ENCODE assay signal across 2 cellular contexts in genomic region chr1:112624443-112624842, GRCh38.
TF ChIP-seq lines count a peak whose summit lies in the region.

No MANE protein-coding gene starts in this region.

TF ChIP-seq in HEK293, 187 proteins besides CTCF, POLR2A, EP300 and RAD21:
- TF ChIP-seq ATF2 (tag by site-specific recombination; IDR thresholded peaks at IDR 0.05; ENCODE audit: low read depth) (peak; percentile 80), ZNF362 (tag by site-specific recombination; IDR thresholded peaks at IDR 0.05) (peak; percentile 60; the same call in 1 of the 2 replicates), PRDM1 (tag by site-specific recombination; IDR thresholded peaks at IDR 0.05) (0 out of 2 replicates have a peak, but pooled peaks have one; percentile 27), ZNF629 (tag by site-specific recombination; IDR thresholded peaks at IDR 0.05) (0 out of 2 replicates have a peak, but pooled peaks have one; percentile 40)

TF ChIP-seq in GM12878, 131 proteins besides CTCF, POLR2A, EP300 and RAD21:
- TF ChIP-seq ZNF384 (IDR thresholded peaks at IDR 0.05; ENCODE audit: borderline replicate concordance, low read depth, low read length) = peak; percentile 46; the same call in 1 of the 2 replicates
- TF ChIP-seq ATF7 (IDR thresholded peaks at IDR 0.05; ENCODE audit: low read depth) = peak; percentile 95
- TF ChIP-seq MLLT1 (IDR thresholded peaks at IDR 0.05) = 0 out of 2 replicates have a peak, but pooled peaks have one; percentile 14
- 0 out of 2 replicates have a peak, but pooled peaks have one; percentile 20 for TF ChIP-seq NFIC (IDR thresholded peaks at IDR 0.05; ENCODE audit: low read depth, low read length)
- peak; percentile 11; the same call in 1 of the 2 replicates for TF ChIP-seq RUNX3 (IDR thresholded peaks at IDR 0.05; ENCODE audit: low read length)
- TF ChIP-seq NBN (IDR thresholded peaks at IDR 0.05) = 0 out of 2 replicates have a peak, but pooled peaks have one; percentile 17
